In genomic region chr21:43321111-43321510, GRCh38 we compare ENCODE assay signal across 28 cellular contexts.
DNase-seq lines count a peak whose midpoint lies in the region; ATAC-seq and TF ChIP-seq lines count a peak whose summit lies in the region.
"Had no signal": no experiment of that assay in that cellular context is flagged by ENCODE, and none has a peak within 500 bp of the region (broad histone marks: within the 10 kb centered on the region; RNA-seq: fewer than 3 reads in every experiment).

No MANE protein-coding gene starts in this region.

- H3K4me3 ChIP-seq in BLaER1 (no peak overlapping the region), GM23248 (no peak overlapping the region), mesenchymal stem cell (ENCODE audit: insufficient read depth in 1 of 2, low read depth in 1 of 2, low read length in 2 of 2) (no peak overlapping the region)
- H3K4me3 ChIP-seq: esophagus squamous epithelium, GM12878, GM23338, psoas muscle, SK-N-MC had no signal

- H3K18ac ChIP-seq in mesenchymal stem cell (ENCODE audit: low read depth in 1 of 2, low read length in 2 of 2) = peak overlapping the region in 1 of 2 experiments; percentile 35

- no peak overlapping the region for H3K23ac ChIP-seq in mesenchymal stem cell (ENCODE audit: low read length in 2 of 2)

- no peaks in the 10 kb centered on the region for H3K36me3 ChIP-seq in BLaER1
- H3K36me3 ChIP-seq in GM23248 (ENCODE audit: low read depth) = no peaks in the 10 kb centered on the region
- no peaks in the 10 kb centered on the region for H3K36me3 ChIP-seq in mesenchymal stem cell (ENCODE audit: control insufficient read depth in 1 of 2, insufficient read depth in 2 of 2, low read depth in 1 of 2, low read length in 2 of 2)
- H3K36me3 ChIP-seq: esophagus squamous epithelium had no signal

- H3K36me3 Mint-ChIP-seq in immature natural killer cell = no peaks in the 10 kb centered on the region
- H3K36me3 Mint-ChIP-seq: mesothelial cell of epicardium, naive B cell had no signal

- 0 out of 2 replicates have a peak overlapping the region, but pooled peaks have one; percentile 37 for H3K27ac ChIP-seq in BLaER1
- H3K27ac ChIP-seq in GM23248 = no peak overlapping the region
- H3K27ac ChIP-seq in mesenchymal stem cell (ENCODE audit: low read length, poor library complexity, severe bottlenecking) = no peak overlapping the region
- H3K27ac ChIP-seq: C4-2B, esophagus squamous epithelium, psoas muscle, SK-N-MC had no signal

- no peak for ATAC-seq in GM18505 (IDR thresholded peaks at IDR 0.05; ENCODE audit: unreplicated experiment)
- ATAC-seq: GM23338, psoas muscle, T-helper 17 cell had no signal

- TF ChIP-seq POLR2A in GM18505 (IDR thresholded peaks at IDR 0.05; ENCODE audit: borderline replicate concordance, extremely low read depth, insufficient read depth, insufficient read length) = no peak

- no peak overlapping the region for H3K4me3 Mint-ChIP-seq in immature natural killer cell
- H3K4me3 Mint-ChIP-seq: activated naive CD8-positive, alpha-beta T cell treated with anti-CD3 and anti-CD28 coated beads, Interleukin-2, amount 10 ng/mL, durations not matched to agents 7 days and 5 days; central memory CD8-positive, alpha-beta T cell; GM23338; mesothelial cell of epicardium; naive B cell; T-helper 17 cell had no signal

- peak overlapping the region in 1 of 2 experiments; percentile 47 for H2BK12ac ChIP-seq in mesenchymal stem cell (ENCODE audit: low read length in 2 of 2)

- H3K4me2 ChIP-seq in BLaER1 (peak overlapping the region; percentile 84), GM23248 (ENCODE audit: unreplicated experiment) (no peak overlapping the region), mesenchymal stem cell (ENCODE audit: low read length, poor library complexity, severe bottlenecking) (no peak overlapping the region)
- H3K4me2 ChIP-seq: GM23338 had no signal

- H3F3A ChIP-seq in GM23248 (ENCODE audit: insufficient read depth) = 0 out of 2 replicates have a peak, but pooled peaks cover 5% of the 10 kb centered on the region

- 67 to 70% methylated on average over 5 of the region's 5 CpGs for WGBS in GM23248 (ENCODE audit: low coverage in 1 of 2, low lambda C conversion rate in 2 of 2, missing lambda C conversion rate in 2 of 2), 2 experiments
- WGBS in mesenchymal stem cell = 60% methylated on average over 5 of the region's 5 CpGs

- H2BK120ac ChIP-seq in mesenchymal stem cell (ENCODE audit: low read depth, low read length) = no peak overlapping the region

- H3K9me3 Mint-ChIP-seq in immature natural killer cell = peaks cover 0 to 4% (median 0%) of the 10 kb centered on the region in 6 donors

- H3K4ac ChIP-seq in mesenchymal stem cell (ENCODE audit: low read depth in 1 of 2, low read length in 2 of 2) = no peak overlapping the region

- H4K20me1 ChIP-seq in BLaER1 (0 out of 2 replicates have a peak, but pooled peaks cover 9% of the 10 kb centered on the region), GM23248 (ENCODE audit: insufficient read depth) (no peaks in the 10 kb centered on the region)

- H3K27ac Mint-ChIP-seq in immature natural killer cell = no peak overlapping the region
- H3K27ac Mint-ChIP-seq: GM23338, mesothelial cell of epicardium, T-helper 17 cell had no signal

- peaks cover 0 to 1% of the 10 kb centered on the region in 2 donors for H3K4me1 Mint-ChIP-seq in immature natural killer cell
- H3K4me1 Mint-ChIP-seq: central memory CD8-positive, alpha-beta T cell had no signal

- H3K27me3 Mint-ChIP-seq in immature natural killer cell (ENCODE audit: low read depth in 3 of 3) = peaks cover 0 to 10% (median 2%) of the 10 kb centered on the region in 3 donors
- H3K27me3 Mint-ChIP-seq: activated naive CD8-positive, alpha-beta T cell treated with anti-CD3 and anti-CD28 coated beads, Interleukin-2, amount 10 ng/mL, durations not matched to agents 7 days and 5 days had no signal

- H2AFZ ChIP-seq in GM23248 (no peak overlapping the region), mesenchymal stem cell (ENCODE audit: low read depth, low read length) (no peak overlapping the region)
- H2AFZ ChIP-seq: GM23338 had no signal

- H3K4me1 ChIP-seq in BLaER1 (peaks cover 58% of the 10 kb centered on the region), GM23248 (ENCODE audit: insufficient read depth) (peaks cover 6% of the 10 kb centered on the region), mesenchymal stem cell (ENCODE audit: control insufficient read depth, insufficient read depth, low read depth, low read length) (peaks cover 37% of the 10 kb centered on the region)

- no peaks in the 10 kb centered on the region for H3K27me3 ChIP-seq in BLaER1
- no peaks in the 10 kb centered on the region for H3K27me3 ChIP-seq in GM23248 (replicated peaks; ENCODE audit: insufficient read depth)
- peaks cover 0 to 42% of the 10 kb centered on the region in 2 experiments for H3K27me3 ChIP-seq in mesenchymal stem cell (ENCODE audit: control insufficient read depth in 1 of 2, insufficient read depth in 1 of 2, low read length in 2 of 2)

- H3K9ac ChIP-seq in BLaER1 (no peak overlapping the region), GM23248 (no peak overlapping the region), mesenchymal stem cell (ENCODE audit: low read length) (no peak overlapping the region)

- H3K9me2 ChIP-seq in GM23248 (ENCODE audit: insufficient read depth) = no peaks in the 10 kb centered on the region

- H3K9me3 ChIP-seq in BLaER1 = peaks cover 16% of the 10 kb centered on the region; the same call in 1 of the 2 replicates
- H3K9me3 ChIP-seq in GM23248 (ENCODE audit: low read depth) = no peaks in the 10 kb centered on the region
- peaks cover 9% of the 10 kb centered on the region for H3K9me3 ChIP-seq in mesenchymal stem cell (ENCODE audit: control insufficient read depth, low read length)
- H3K9me3 ChIP-seq: esophagus squamous epithelium, psoas muscle had no signal

- peak overlapping the region; percentile 19 for H2BK15ac ChIP-seq in mesenchymal stem cell (ENCODE audit: low read depth, poor library complexity, severe bottlenecking)

- no peak overlapping the region for H2AK5ac ChIP-seq in mesenchymal stem cell (ENCODE audit: low read length, severe bottlenecking)

- H4K91ac ChIP-seq in mesenchymal stem cell (ENCODE audit: low read length) = peak overlapping the region; percentile 65

- H2BK5ac ChIP-seq in mesenchymal stem cell (ENCODE audit: low read depth, low read length, poor library complexity, severe bottlenecking) = no peak overlapping the region

- in situ Hi-C loops in GM23248 (cut with MboI) = no loop called here

- H3K79me1 ChIP-seq in mesenchymal stem cell (replicated peaks; ENCODE audit: low read length, poor library complexity, severe bottlenecking) = no peaks in the 10 kb centered on the region

- peak; percentile 20 for DNase-seq in GM23248
- DNase-seq in T1000 (lab: John Stamatoyannopoulos, UW) = peak; percentile 78
- DNase-seq in mesenchymal stem cell = peak; percentile 69
- no peak for DNase-seq in immature natural killer cell
- no peak for DNase-seq in stimulated activated CD4-positive, alpha-beta T cell treated with anti-CD3 and anti-CD28 coated beads, Interleukin-2, amount 100 ng/mL, for 24 hours
- no peak for DNase-seq in kidney glomerular epithelial cell (lab: John Stamatoyannopoulos, UW)
- DNase-seq: activated naive CD8-positive, alpha-beta T cell treated with anti-CD3 and anti-CD28 coated beads, Interleukin-2, amount 10 ng/mL, durations not matched to agents 7 days and 5 days; activated T-cell treated with anti-CD3 and anti-CD28 coated beads for 4 hours; DND-41; esophagus squamous epithelium; KG1; MM.1S; naive B cell; NCI-H1417 treated with DMSO at 0.1 percent for 48 hours; NCI-H2081 treated with DMSO at 0.1 percent for 48 hours; NCI-H748 treated with DMSO at 0.1 percent for 48 hours; occipital lobe; stimulated activated CD4-positive, alpha-beta T cell treated with anti-CD3 and anti-CD28 coated beads, Interleukin-4, amount 100 ng/mL, for 1 hour; T-helper 17 cell had no signal

- H4K8ac ChIP-seq in mesenchymal stem cell (ENCODE audit: low read length) = peak overlapping the region; percentile 35

- H3K14ac ChIP-seq in mesenchymal stem cell (ENCODE audit: low read length in 2 of 2) = no peak overlapping the region

- no peaks in the 10 kb centered on the region for H3K79me2 ChIP-seq in GM23248 (ENCODE audit: insufficient read depth)

Comparison
In these comparisons a context has a peak if more than half of its experiments do, and no peak if none do; other contexts are left out.
1. DNase-seq: peak in GM23248 (single experiment), T1000 (single experiment) and mesenchymal stem cell (single experiment); none in immature natural killer cell (0 of 3), stimulated activated CD4-positive, alpha-beta T cell treated with anti-CD3 and anti-CD28 coated beads, Interleukin-2, amount 100 ng/mL, for 24 hours (0 of 2) and kidney glomerular epithelial cell (single experiment).